ENCODE assay signal across 1 cellular context in genomic region chr12:560666-561065, GRCh38.
TF ChIP-seq lines count a peak whose summit lies in the region.

No MANE protein-coding gene starts in this region.

TF ChIP-seq in A549, 52 proteins besides CTCF, POLR2A, EP300 and RAD21 (continued from another document):
- TF ChIP-seq HES2 (IDR thresholded peaks at IDR 0.05), result no peak
- no peak for TF ChIP-seq PHF8 (IDR thresholded peaks at IDR 0.05; ENCODE audit: borderline replicate concordance, low read depth)
- no peak for TF ChIP-seq GATA3 (IDR thresholded peaks at IDR 0.05; ENCODE audit: borderline replicate concordance)
- no peak for TF ChIP-seq CHD4 (IDR thresholded peaks at IDR 0.05; ENCODE audit: borderline replicate concordance)
- no peak for TF ChIP-seq ESRRA (IDR thresholded peaks at IDR 0.05; ENCODE audit: borderline replicate concordance, low read length)
